Comparison of ENCODE assay signal across 8 cellular contexts in the genomic region with DNA sequence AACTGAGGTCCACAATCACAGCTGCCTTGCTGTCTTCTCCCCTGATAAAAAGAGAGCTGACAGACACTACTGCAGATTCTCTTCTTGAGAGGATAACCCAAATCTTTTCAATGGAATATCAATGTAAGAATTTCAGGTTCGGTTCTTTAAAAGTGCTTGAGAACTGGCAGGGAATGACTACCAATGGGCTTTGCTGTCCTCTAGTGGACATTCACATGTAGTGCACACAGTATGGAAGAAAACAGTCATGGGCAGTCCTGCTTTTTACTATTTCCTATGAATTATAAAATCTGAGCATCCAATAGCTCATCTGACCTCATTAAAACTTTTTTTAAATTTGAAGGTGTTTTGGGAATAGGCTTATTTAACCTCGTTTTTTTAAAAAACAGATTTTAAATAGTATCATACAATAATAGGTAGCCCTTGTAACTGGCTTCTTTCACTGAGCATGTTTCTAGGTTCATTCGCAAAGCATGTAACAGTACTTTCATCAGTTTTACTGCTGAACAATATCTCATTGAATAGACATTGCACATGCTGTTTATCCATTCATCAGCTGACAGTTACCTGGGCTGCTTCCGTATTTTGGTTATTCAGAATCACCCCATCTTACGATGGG. TPM values are rescaled to one million over a fixed set of nuclear protein-coding genes. Genes with fewer than 3 reads are reported as not detected.
DNase-seq lines count a peak whose midpoint lies in the region; ATAC-seq and TF ChIP-seq lines count a peak whose summit lies in the region.

No MANE protein-coding gene starts in this region.

- H3K4me3 ChIP-seq in NB4 (ENCODE audit: low read depth, low read length), result no peak overlapping the region
- H3K4me3 ChIP-seq in foreskin fibroblast (ENCODE audit: low read depth in 1 of 2, low read length in 2 of 2), result no peak overlapping the region

- H3K9me3 Mint-ChIP-seq in activated naive CD4-positive, alpha-beta T cell treated with anti-CD3 and anti-CD28 coated beads, Interleukin-2, amount 10 ng/mL, durations not matched to agents 7 days and 5 days, result no peaks in the 10 kb centered on the region
- no peaks in the 10 kb centered on the region for H3K9me3 Mint-ChIP-seq in T-cell
- H3K9me3 Mint-ChIP-seq in osteocyte (ENCODE audit: unreplicated experiment), result no peaks in the 10 kb centered on the region

- no peak overlapping the region for H3K27ac Mint-ChIP-seq in activated naive CD4-positive, alpha-beta T cell treated with anti-CD3 and anti-CD28 coated beads, Interleukin-2, amount 10 ng/mL, durations not matched to agents 7 days and 5 days
- H3K27ac Mint-ChIP-seq in T-cell, result no peak overlapping the region
- H3K27ac Mint-ChIP-seq in osteocyte (ENCODE audit: unreplicated experiment), result no peak overlapping the region

- no peak overlapping the region for H3K4me3 Mint-ChIP-seq in activated naive CD4-positive, alpha-beta T cell treated with anti-CD3 and anti-CD28 coated beads, Interleukin-2, amount 10 ng/mL, durations not matched to agents 7 days and 5 days
- H3K4me3 Mint-ChIP-seq in T-cell, result no peak overlapping the region
- no peak overlapping the region for H3K4me3 Mint-ChIP-seq in osteocyte (ENCODE audit: unreplicated experiment)

- H3K36me3 Mint-ChIP-seq in activated naive CD4-positive, alpha-beta T cell treated with anti-CD3 and anti-CD28 coated beads, Interleukin-2, amount 10 ng/mL, durations not matched to agents 7 days and 5 days, result peaks cover 62% of the 10 kb centered on the region
- peaks cover 46% of the 10 kb centered on the region for H3K36me3 Mint-ChIP-seq in T-cell
- H3K36me3 Mint-ChIP-seq in osteocyte (ENCODE audit: unreplicated experiment), result peaks cover 42% of the 10 kb centered on the region

- TF ChIP-seq POLR2A in NB4 (IDR thresholded peaks at IDR 0.05; ENCODE audit: extremely low read depth, insufficient read length), result no peak

- peak; percentile 99 for TF ChIP-seq CTCF in NB4 (IDR thresholded peaks at IDR 0.05; ENCODE audit: low read depth, low read length)
- TF ChIP-seq CTCF in foreskin fibroblast (IDR thresholded peaks at IDR 0.05; ENCODE audit: low read depth, low read length), result peak; percentile 96
- TF ChIP-seq CTCF in osteocyte (IDR thresholded peaks at IDR 0.05), result peak; percentile 93

- POLR2A ChIA-PET in T-cell (lab: Charles Lee), result interaction anchor here in 1 of 2 donors (0.6 kb wide), 1 partner anchor 133 kb away, joined by 10 read pairs; no protein-coding TSS in a partner anchor

- ATAC-seq in T-cell (replicated peaks in 1 of 4) (peak; percentile 69 to 85 (median 80)), HG02678 (IDR thresholded peaks at IDR 0.05; ENCODE audit: unreplicated experiment) (no peak)

- no peaks in the 10 kb centered on the region for H3K27me3 Mint-ChIP-seq in activated naive CD4-positive, alpha-beta T cell treated with anti-CD3 and anti-CD28 coated beads, Interleukin-2, amount 10 ng/mL, durations not matched to agents 7 days and 5 days
- H3K27me3 Mint-ChIP-seq in T-cell, result no peaks in the 10 kb centered on the region
- H3K27me3 Mint-ChIP-seq in osteocyte (ENCODE audit: unreplicated experiment), result no peaks in the 10 kb centered on the region

- peaks cover 4% of the 10 kb centered on the region for H3K4me1 Mint-ChIP-seq in activated naive CD4-positive, alpha-beta T cell treated with anti-CD3 and anti-CD28 coated beads, Interleukin-2, amount 10 ng/mL, durations not matched to agents 7 days and 5 days
- H3K4me1 Mint-ChIP-seq in T-cell (peaks cover 12 to 14% (median 13%) of the 10 kb centered on the region in 3 donors), osteocyte (ENCODE audit: unreplicated experiment) (no peaks in the 10 kb centered on the region)

- CTCF ChIA-PET in activated naive CD4-positive, alpha-beta T cell treated with anti-CD3 and anti-CD28 coated beads, Interleukin-2, amount 10 ng/mL, durations not matched to agents 7 days and 5 days (lab: Charles Lee), result interaction anchor here (0.7 to 2.0 kb wide), 17 partner anchors 10 to 145 kb away, joined by 3 to 12 read pairs (median 4); no protein-coding TSS in a partner anchor
- CTCF ChIA-PET in T-cell (lab: Charles Lee), result interaction anchor here (0.6 to 1.8 kb wide), 5 partner anchors 8 to 627 kb away, joined by 3 to 11 read pairs (median 3); no protein-coding TSS in a partner anchor

- DNase-seq in activated naive CD4-positive, alpha-beta T cell treated with anti-CD3 and anti-CD28 coated beads, Interleukin-2, amount 10 ng/mL, durations not matched to agents 7 days and 5 days, result peak; percentile 37
- DNase-seq in activated naive CD4-positive, alpha-beta T cell treated with Interleukin-2 at 50 U/mL for 16 hours, result no peak
- peak; percentile 78 for DNase-seq in NB4 (ENCODE audit: low read depth)
- DNase-seq in T-cell, result peak in 10 of 34 experiments; percentile 11 to 43 (median 24)
- peak; percentile 48 to 82 for DNase-seq in foreskin fibroblast
- DNase-seq in osteocyte (ENCODE audit: extremely low spot score, unreplicated experiment), result no peak
- DNase-seq in NK-92 (lab: John Stamatoyannopoulos, UW; ENCODE audit: unreplicated experiment), result no peak

RNA-seq across cellular contexts. Expression of gene FZD9, which starts 18.3 kb away (rescaled TPM):
- total RNA-seq in T-cell (under 1 TPM in 4 of 5 donors, not detected in 1; 0.20 to 0.55 (median 0.28) TPM), osteocyte (1.8 and 1.9 TPM in 2 replicates)

Comparison
In these comparisons a context has a peak if more than half of its experiments do, and no peak if none do; other contexts are left out.
1. DNase-seq: peak in activated naive CD4-positive, alpha-beta T cell treated with anti-CD3 and anti-CD28 coated beads, Interleukin-2, amount 10 ng/mL, durations not matched to agents 7 days and 5 days (single experiment), NB4 (single experiment) and foreskin fibroblast (2 of 2); none in activated naive CD4-positive, alpha-beta T cell treated with Interleukin-2 at 50 U/mL for 16 hours (single experiment), osteocyte (single experiment) and NK-92 (single experiment).
2. Peak in every context shown above with its lines, with median percentiles within 50 percentile points of each other: CTCF ChIP-seq.